ENCODE assay signal across 8 cellular contexts in the genomic region with DNA sequence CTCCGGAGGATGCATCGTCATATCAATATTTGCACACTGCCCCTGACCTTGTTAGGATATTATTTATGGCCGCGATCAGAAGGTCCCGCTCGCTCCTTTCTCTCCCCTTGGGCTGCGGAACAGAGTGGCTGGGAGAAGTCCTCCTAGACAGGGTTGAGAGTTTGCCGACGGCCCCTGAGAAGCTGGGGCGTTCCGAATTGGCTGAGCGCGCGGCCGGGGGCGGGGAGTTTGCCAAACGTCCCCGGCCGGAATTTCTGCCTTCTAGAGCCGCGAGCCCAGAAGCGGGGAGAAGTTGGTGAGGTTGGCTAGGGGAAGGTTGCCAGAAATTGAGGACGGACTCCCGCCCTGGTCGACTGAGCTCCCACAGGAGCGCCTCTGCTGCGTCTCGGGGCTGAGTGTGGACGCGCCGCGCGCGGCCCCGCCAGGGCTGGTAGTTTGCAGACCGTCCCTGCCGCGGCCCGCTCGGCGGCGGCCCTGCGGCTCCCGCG.
A peak's percentile ranks its signal among the peaks of the same experiment; 100 is the strongest.
DNase-seq lines count a peak whose midpoint lies in the region; ATAC-seq lines count a peak whose summit lies in the region.

No MANE protein-coding gene starts in this region.

- peak overlapping the region; percentile 92 for H3K27ac Mint-ChIP-seq in activated CD8-positive, alpha-beta memory T cell treated with anti-CD3 and anti-CD28 coated beads, Interleukin-2, amount 10 ng/mL, durations not matched to agents 7 days and 5 days

- H3K27me3 Mint-ChIP-seq in activated CD8-positive, alpha-beta memory T cell treated with anti-CD3 and anti-CD28 coated beads, Interleukin-2, amount 10 ng/mL, durations not matched to agents 7 days and 5 days: peaks cover 14% of the 10 kb centered on the region

- CTCF ChIA-PET in activated CD8-positive, alpha-beta memory T cell treated with anti-CD3 and anti-CD28 coated beads, Interleukin-2, amount 10 ng/mL, durations not matched to agents 7 days and 5 days (lab: Charles Lee): interaction anchor here (0.6 to 8.3 kb wide), 16 partner anchors 9 to 331 kb away, joined by 3 to 109 read pairs (median 4); no protein-coding TSS in a partner anchor

- H3K4me1 Mint-ChIP-seq in activated CD8-positive, alpha-beta memory T cell treated with anti-CD3 and anti-CD28 coated beads, Interleukin-2, amount 10 ng/mL, durations not matched to agents 7 days and 5 days: peaks cover 42% of the 10 kb centered on the region

- peak overlapping the region; percentile 24 for H3K9ac ChIP-seq in endocrine pancreas (ENCODE audit: control insufficient read depth, insufficient read depth, low read length)

- H3K36me3 ChIP-seq in endocrine pancreas (ENCODE audit: control insufficient read depth, insufficient read depth, low read length): no peaks in the 10 kb centered on the region

- peak; percentile 53 for ATAC-seq in GM19467 (IDR thresholded peaks at IDR 0.05; ENCODE audit: unreplicated experiment)
- peak; percentile 78 for ATAC-seq in activated CD8-positive, alpha-beta memory T cell treated with anti-CD3 and anti-CD28 coated beads, Interleukin-2, amount 10 ng/mL, durations not matched to agents 7 days and 5 days

- H3K4me1 ChIP-seq in endocrine pancreas (ENCODE audit: control insufficient read depth, insufficient read depth, low read length): no peaks in the 10 kb centered on the region

- H3K27me3 ChIP-seq in endocrine pancreas (ENCODE audit: control insufficient read depth, insufficient read depth, low read length): no peaks in the 10 kb centered on the region

- peak overlapping the region; percentile 55 for H3K4me3 ChIP-seq in endocrine pancreas (ENCODE audit: control insufficient read depth, insufficient read depth, low read length)

- peak overlapping the region; percentile 87 for H3K4me3 Mint-ChIP-seq in activated CD8-positive, alpha-beta memory T cell treated with anti-CD3 and anti-CD28 coated beads, Interleukin-2, amount 10 ng/mL, durations not matched to agents 7 days and 5 days

- H3K9me3 ChIP-seq in endocrine pancreas (ENCODE audit: control insufficient read depth, low read length): no peaks in the 10 kb centered on the region

- DNase-seq in COLO829 (ENCODE audit: low spot score) (peak; percentile 83), HPDE6-E6E7 (ENCODE audit: extremely low spot score) (peak; percentile 89), NOMO-1 treated with DMSO at 0.1 percent for 48 hours (lab: John Stamatoyannopoulos, UW; ENCODE audit: unreplicated experiment) (peak; percentile 89), mesenteric fat pad (ENCODE audit: low spot score) (peak; percentile 95)
- peak; percentile 88 for DNase-seq in activated CD8-positive, alpha-beta memory T cell treated with anti-CD3 and anti-CD28 coated beads, Interleukin-2, amount 10 ng/mL, durations not matched to agents 7 days and 5 days
- DNase-seq in stimulated activated CD8-positive, alpha-beta memory T cell treated with anti-CD3 and anti-CD28 coated beads, Interleukin-15, amount 100 ng/mL, for 24 hours (ENCODE audit: low read depth): peak; percentile 57

- no peaks in the 10 kb centered on the region for H3K9me3 Mint-ChIP-seq in activated CD8-positive, alpha-beta memory T cell treated with anti-CD3 and anti-CD28 coated beads, Interleukin-2, amount 10 ng/mL, durations not matched to agents 7 days and 5 days (ENCODE audit: low read depth)

- H3K36me3 Mint-ChIP-seq in activated CD8-positive, alpha-beta memory T cell treated with anti-CD3 and anti-CD28 coated beads, Interleukin-2, amount 10 ng/mL, durations not matched to agents 7 days and 5 days: no peaks in the 10 kb centered on the region

Comparison
In these comparisons a context has a peak if more than half of its experiments do, and no peak if none do; other contexts are left out.
1. Peak in every context shown above with its lines: DNase-seq, ATAC-seq and H3K4me3 ChIP-seq.